ENCODE assay signal across 6 cellular contexts in the genomic region with DNA sequence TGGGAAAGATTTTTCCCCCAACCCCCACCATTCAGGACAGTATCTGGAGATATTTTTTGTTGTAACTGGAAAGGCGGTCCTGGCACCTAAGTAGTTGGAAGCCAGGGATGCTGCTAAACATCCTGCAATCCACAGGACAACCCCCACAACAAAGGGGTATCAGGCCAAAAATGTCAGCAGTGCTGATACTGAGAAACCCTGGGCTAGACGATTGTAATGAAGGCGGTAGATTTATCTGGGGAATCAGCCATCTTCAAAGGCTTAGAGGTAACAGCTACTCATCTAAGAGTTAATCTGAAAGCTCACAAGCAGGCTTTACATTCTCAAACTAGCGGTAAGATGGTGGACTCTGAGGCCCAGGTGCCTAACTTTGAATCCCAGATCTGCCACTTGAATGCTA. TPM values are rescaled to one million over a fixed set of nuclear protein-coding genes. Genes with fewer than 3 reads are reported as not detected.
"Had no signal": no experiment of that assay in that cellular context is flagged by ENCODE, and none has a peak within 500 bp of the region (broad histone marks: within the 10 kb centered on the region; RNA-seq: fewer than 3 reads in every experiment).

No MANE protein-coding gene starts in this region.

- H3K27ac Mint-ChIP-seq: IgD-negative memory B cell had no signal

- ATAC-seq: HepG2, K562 had no signal

- H3K9me3 Mint-ChIP-seq: IgD-negative memory B cell had no signal

- H3K4me3 ChIP-seq: K562 had no signal

- DNase-seq: IMR-90 had no signal

- H3K4me3 Mint-ChIP-seq: IgD-negative memory B cell had no signal

- H3K27ac ChIP-seq: HL-60 had no signal

- H3K36me3 Mint-ChIP-seq: IgD-negative memory B cell had no signal

RNA-seq across cellular contexts. Expression of gene NMUR2, which starts 59.0 kb away (rescaled TPM):
- total RNA-seq: HepG2, HT1080, IMR-90, K562 had no signal
- polyA plus RNA-seq: HepG2, IgD-negative memory B cell, IMR-90, K562 had no signal
